Comparison of ENCODE assay signal across 9 cellular contexts in genomic region chr1:169725930-169726329, GRCh38. TPM values are rescaled to one million over a fixed set of nuclear protein-coding genes. Genes with fewer than 3 reads are reported as not detected.
"Had no signal": no experiment of that assay in that cellular context is flagged by ENCODE, and none has a peak within 500 bp of the region (broad histone marks: within the 10 kb centered on the region; RNA-seq: fewer than 3 reads in every experiment).

No MANE protein-coding gene starts in this region.

- H3K4me1 Mint-ChIP-seq: GM23338, H9, IgD-negative memory B cell had no signal

- H3K4me3 Mint-ChIP-seq: GM23338, H9, IgD-negative memory B cell had no signal

- H3K27ac Mint-ChIP-seq: GM23338, H9, IgD-negative memory B cell had no signal

- FAIRE-seq: H1, H54, HTR-8/SVneo had no signal

- H3K36me3 Mint-ChIP-seq: IgD-negative memory B cell had no signal

- DNase-seq: H9, HCEC 1CT, KBM-7 had no signal

- H2AFZ ChIP-seq: GM23338 had no signal

- H3K4me2 ChIP-seq: GM23338 had no signal

- H3K4me3 ChIP-seq: GM23338 had no signal

- H3K9me3 Mint-ChIP-seq: GM23338, H9, IgD-negative memory B cell had no signal

- ATAC-seq: GM23338 had no signal

RNA-seq across cellular contexts. Expression of gene SELE, which starts 7.9 kb away (rescaled TPM):
- total RNA-seq: GM23338, H1, H9, HT-29 had no signal
- polyA plus RNA-seq: GM23338, H1, IgD-negative memory B cell had no signal

RNA-seq across cellular contexts. Expression of gene SELL, which starts 14.5 kb away (rescaled TPM):
- total RNA-seq: GM23338, H1, H9, HT-29 had no signal
- polyA plus RNA-seq: GM23338, H1 had no signal
